ENCODE assay signal across 10 cellular contexts in genomic region chr14:78863143-78863542, GRCh38.
DNase-seq lines count a peak whose midpoint lies in the region; ATAC-seq and TF ChIP-seq lines count a peak whose summit lies in the region.
"Had no signal": no experiment of that assay in that cellular context is flagged by ENCODE, and none has a peak within 500 bp of the region (broad histone marks: within the 10 kb centered on the region; RNA-seq: fewer than 3 reads in every experiment).

No MANE protein-coding gene starts in this region.

- H2AFZ ChIP-seq in SK-N-SH (ENCODE audit: low read depth) = no peak overlapping the region

- H3K4me3 ChIP-seq in SK-N-SH (ENCODE audit: low read depth in 2 of 2, low read length in 1 of 2) = no peak overlapping the region

- POLR2A ChIA-PET in SK-N-SH (lab: Yijun Ruan, JAX) = no interaction called here

- ATAC-seq in foreskin keratinocyte (peak; percentile 69), GM18498 (IDR thresholded peaks at IDR 0.05; ENCODE audit: unreplicated experiment) (no peak), GM21737 (IDR thresholded peaks at IDR 0.05; ENCODE audit: unreplicated experiment) (no peak), HG02870 (IDR thresholded peaks at IDR 0.05; ENCODE audit: unreplicated experiment) (no peak)

- no peaks in the 10 kb centered on the region for H3F3A ChIP-seq in SK-N-SH (replicated peaks; ENCODE audit: insufficient read depth)

- H3K27me3 ChIP-seq in SK-N-SH (ENCODE audit: insufficient read depth) (no peaks in the 10 kb centered on the region), foreskin keratinocyte (no peaks in the 10 kb centered on the region)

- no peaks in the 10 kb centered on the region for H3K9me2 ChIP-seq in SK-N-SH

- no peaks in the 10 kb centered on the region for H3K79me2 ChIP-seq in SK-N-SH (ENCODE audit: insufficient read depth)

- no peak for TF ChIP-seq EP300 in SK-N-SH (IDR thresholded peaks at IDR 0.05; ENCODE audit: borderline replicate concordance in 1 of 2, low read depth in 1 of 2, low read length in 1 of 2)

- H3K9me3 ChIP-seq in SK-N-SH = no peaks in the 10 kb centered on the region

- H3K9ac ChIP-seq in SK-N-SH = no peak overlapping the region

- CTCF ChIA-PET in SK-N-SH (lab: Yijun Ruan, JAX) = no interaction called here

- H3K27ac ChIP-seq in SK-N-SH (ENCODE audit: low read depth in 2 of 2, low read length in 1 of 2) (no peak overlapping the region), foreskin keratinocyte (no peak overlapping the region)

- TF ChIP-seq CTCF in SK-N-SH (IDR thresholded peaks at IDR 0.05) = no peak
- no peak for TF ChIP-seq CTCF in foreskin keratinocyte (conservative IDR thresholded peaks at IDR 0.05)

- H3K36me3 ChIP-seq in SK-N-SH (replicated peaks in 1 of 2; ENCODE audit: control insufficient read depth in 1 of 2, insufficient read depth in 2 of 2, low read length in 1 of 2) = no peaks in the 10 kb centered on the region

- H3K4me2 ChIP-seq in SK-N-SH = no peak overlapping the region

- DNase-seq in A172 (ENCODE audit: low spot score) = peak; percentile 47
- DNase-seq in HCEC 1CT = peak; percentile 4
- no peak for DNase-seq in SK-N-SH
- peak; percentile 7 to 20 for DNase-seq in foreskin keratinocyte
- DNase-seq in NCI-H526 treated with DMSO at 0.1 percent for 48 hours (lab: John Stamatoyannopoulos, UW) = no peak
- DNase-seq: CD4-positive, alpha-beta memory T cell; naive B cell had no signal

- no peaks in the 10 kb centered on the region for H4K20me1 ChIP-seq in SK-N-SH (ENCODE audit: insufficient read depth)

- WGBS in SK-N-SH (ENCODE audit: low lambda C conversion rate) = 22% methylated on average over 4 of the region's 4 CpGs

- H3K4me1 ChIP-seq in SK-N-SH (ENCODE audit: control insufficient read depth in 1 of 2, insufficient read depth in 2 of 2, low read depth in 1 of 2, low read length in 1 of 2) (no peaks in the 10 kb centered on the region), foreskin keratinocyte (no peaks in the 10 kb centered on the region)

- TF ChIP-seq RAD21 in SK-N-SH (IDR thresholded peaks at IDR 0.05; ENCODE audit: low read length) = no peak

TF ChIP-seq in SK-N-SH, 30 proteins besides CTCF, POLR2A, EP300 and RAD21:
- TF ChIP-seq, protein P1, sequence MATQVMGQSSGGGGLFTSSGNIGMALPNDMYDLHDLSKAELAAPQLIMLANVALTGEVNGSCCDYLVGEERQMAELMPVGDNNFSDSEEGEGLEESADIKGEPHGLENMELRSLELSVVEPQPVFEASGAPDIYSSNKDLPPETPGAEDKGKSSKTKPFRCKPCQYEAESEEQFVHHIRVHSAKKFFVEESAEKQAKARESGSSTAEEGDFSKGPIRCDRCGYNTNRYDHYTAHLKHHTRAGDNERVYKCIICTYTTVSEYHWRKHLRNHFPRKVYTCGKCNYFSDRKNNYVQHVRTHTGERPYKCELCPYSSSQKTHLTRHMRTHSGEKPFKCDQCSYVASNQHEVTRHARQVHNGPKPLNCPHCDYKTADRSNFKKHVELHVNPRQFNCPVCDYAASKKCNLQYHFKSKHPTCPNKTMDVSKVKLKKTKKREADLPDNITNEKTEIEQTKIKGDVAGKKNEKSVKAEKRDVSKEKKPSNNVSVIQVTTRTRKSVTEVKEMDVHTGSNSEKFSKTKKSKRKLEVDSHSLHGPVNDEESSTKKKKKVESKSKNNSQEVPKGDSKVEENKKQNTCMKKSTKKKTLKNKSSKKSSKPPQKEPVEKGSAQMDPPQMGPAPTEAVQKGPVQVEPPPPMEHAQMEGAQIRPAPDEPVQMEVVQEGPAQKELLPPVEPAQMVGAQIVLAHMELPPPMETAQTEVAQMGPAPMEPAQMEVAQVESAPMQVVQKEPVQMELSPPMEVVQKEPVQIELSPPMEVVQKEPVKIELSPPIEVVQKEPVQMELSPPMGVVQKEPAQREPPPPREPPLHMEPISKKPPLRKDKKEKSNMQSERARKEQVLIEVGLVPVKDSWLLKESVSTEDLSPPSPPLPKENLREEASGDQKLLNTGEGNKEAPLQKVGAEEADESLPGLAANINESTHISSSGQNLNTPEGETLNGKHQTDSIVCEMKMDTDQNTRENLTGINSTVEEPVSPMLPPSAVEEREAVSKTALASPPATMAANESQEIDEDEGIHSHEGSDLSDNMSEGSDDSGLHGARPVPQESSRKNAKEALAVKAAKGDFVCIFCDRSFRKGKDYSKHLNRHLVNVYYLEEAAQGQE (IDR thresholded peaks at IDR 0.05; ENCODE audit: low read depth, low read length) = peak; percentile 97
- TF ChIP-seq, protein P2, sequence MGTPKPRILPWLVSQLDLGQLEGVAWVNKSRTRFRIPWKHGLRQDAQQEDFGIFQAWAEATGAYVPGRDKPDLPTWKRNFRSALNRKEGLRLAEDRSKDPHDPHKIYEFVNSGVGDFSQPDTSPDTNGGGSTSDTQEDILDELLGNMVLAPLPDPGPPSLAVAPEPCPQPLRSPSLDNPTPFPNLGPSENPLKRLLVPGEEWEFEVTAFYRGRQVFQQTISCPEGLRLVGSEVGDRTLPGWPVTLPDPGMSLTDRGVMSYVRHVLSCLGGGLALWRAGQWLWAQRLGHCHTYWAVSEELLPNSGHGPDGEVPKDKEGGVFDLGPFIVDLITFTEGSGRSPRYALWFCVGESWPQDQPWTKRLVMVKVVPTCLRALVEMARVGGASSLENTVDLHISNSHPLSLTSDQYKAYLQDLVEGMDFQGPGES (IDR thresholded peaks at IDR 0.05; ENCODE audit: low read depth, low read length) = no peak

Comparison
In these comparisons a context has a peak if more than half of its experiments do, and no peak if none do; other contexts are left out.
1. DNase-seq: peak in A172 (single experiment), HCEC 1CT (single experiment) and foreskin keratinocyte (2 of 2); none in SK-N-SH (single experiment) and NCI-H526 treated with DMSO at 0.1 percent for 48 hours (single experiment).